In genomic region chr3:14378415-14378814, GRCh38 we compare ENCODE assay signal across 15 cellular contexts. TPM values are rescaled to one million over a fixed set of nuclear protein-coding genes. Genes with fewer than 3 reads are reported as not detected.
DNase-seq lines count a peak whose midpoint lies in the region; ATAC-seq lines count a peak whose summit lies in the region.
"Had no signal": no experiment of that assay in that cellular context is flagged by ENCODE, and none has a peak within 500 bp of the region (broad histone marks: within the 10 kb centered on the region; RNA-seq: fewer than 3 reads in every experiment).

No MANE protein-coding gene starts in this region.

- intact Hi-C loops in naive thymus-derived CD4-positive, alpha-beta T cell (cut with micrococcal nuclease), result loop anchor here in 1 of 2 donors (2.0 kb wide), 1 partner anchor 24 kb away; the partner anchor contains the start of gene SLC6A6

- H3K4me2 ChIP-seq in BLaER1 treated with 17β-estradiol and CSF1 and Interleukin-3, amounts not matched to agents 10 nM and 100 nM, result peak overlapping the region in 10 of 11 experiments; percentile 5 to 89 (median 79); a peak in 17 of 22 replicates

- no peak for DNase-seq in activated CD8-positive, alpha-beta T cell treated with anti-CD3 and anti-CD28 coated beads, Interleukin-2, amount 10 ng/mL, durations not matched to agents 7 days and 5 days
- DNase-seq in naive thymus-derived CD4-positive, alpha-beta T cell, result no peak
- DNase-seq in SK-N-DZ (ENCODE audit: low spot score) (no peak), hepatic stellate cell (ENCODE audit: low spot score) (no peak)
- DNase-seq: BE2C; DMS53; effector CD8-positive, alpha-beta T cell; NCI-H1694; NCI-H510A; PC-3 had no signal

- H3K9me3 Mint-ChIP-seq in activated CD8-positive, alpha-beta T cell treated with anti-CD3 and anti-CD28 coated beads, Interleukin-2, amount 10 ng/mL, durations not matched to agents 7 days and 5 days (ENCODE audit: insufficient read depth), result peaks cover 4% of the 10 kb centered on the region
- H3K9me3 Mint-ChIP-seq in naive thymus-derived CD4-positive, alpha-beta T cell, result peaks cover 0 to 6% (median 0%) of the 10 kb centered on the region in 11 donors

- H3K4me3 Mint-ChIP-seq in activated CD8-positive, alpha-beta T cell treated with anti-CD3 and anti-CD28 coated beads, Interleukin-2, amount 10 ng/mL, durations not matched to agents 7 days and 5 days, result no peak overlapping the region
- no peak overlapping the region for H3K4me3 Mint-ChIP-seq in naive thymus-derived CD4-positive, alpha-beta T cell

- H3K9ac ChIP-seq in BLaER1 treated with 17β-estradiol and CSF1 and Interleukin-3, amounts not matched to agents 10 nM and 100 nM, result peak overlapping the region in 10 of 11 experiments; percentile 0 to 72 (median 50); a peak in 13 of 22 replicates

- H3K27me3 Mint-ChIP-seq in activated CD8-positive, alpha-beta T cell treated with anti-CD3 and anti-CD28 coated beads, Interleukin-2, amount 10 ng/mL, durations not matched to agents 7 days and 5 days (ENCODE audit: low read depth), result peaks cover 2% of the 10 kb centered on the region
- peaks cover 0 to 2% (median 0%) of the 10 kb centered on the region in 5 donors for H3K27me3 Mint-ChIP-seq in naive thymus-derived CD4-positive, alpha-beta T cell

- no peaks in the 10 kb centered on the region for H3K36me3 ChIP-seq in BLaER1 treated with 17β-estradiol and CSF1 and Interleukin-3, amounts not matched to agents 10 nM and 100 nM
- no peaks in the 10 kb centered on the region for H3K36me3 ChIP-seq in naive thymus-derived CD4-positive, alpha-beta T cell (ENCODE audit: control insufficient read depth in 2 of 3, insufficient read depth in 3 of 3, low read length in 3 of 3)
- H3K36me3 ChIP-seq: BE2C, cardiac muscle cell had no signal

- no peaks in the 10 kb centered on the region for H3K36me3 Mint-ChIP-seq in activated CD8-positive, alpha-beta T cell treated with anti-CD3 and anti-CD28 coated beads, Interleukin-2, amount 10 ng/mL, durations not matched to agents 7 days and 5 days (ENCODE audit: low read depth)
- H3K36me3 Mint-ChIP-seq in naive thymus-derived CD4-positive, alpha-beta T cell, result peaks cover 0 to 8% (median 0%) of the 10 kb centered on the region in 5 donors

- H4K20me1 ChIP-seq in BLaER1 treated with 17β-estradiol and CSF1 and Interleukin-3, amounts not matched to agents 10 nM and 100 nM, result no peaks in the 10 kb centered on the region

- ATAC-seq in GM21737 (IDR thresholded peaks at IDR 0.05; ENCODE audit: unreplicated experiment), result peak; percentile 8
- no peak for ATAC-seq in activated CD8-positive, alpha-beta T cell treated with anti-CD3 and anti-CD28 coated beads, Interleukin-2, amount 10 ng/mL, durations not matched to agents 7 days and 5 days
- ATAC-seq in naive thymus-derived CD4-positive, alpha-beta T cell, result peak; percentile 47
- no peak for ATAC-seq in GM18519 (IDR thresholded peaks at IDR 0.05; ENCODE audit: low FRiP score, unreplicated experiment)
- ATAC-seq: PC-3, SK-N-SH treated with all-trans-retinoic acid at 6 μM for 48 hours had no signal

- peak overlapping the region in 10 of 11 experiments; percentile 8 to 84 (median 70); a peak in 18 of 22 replicates for H3K27ac ChIP-seq in BLaER1 treated with 17β-estradiol and CSF1 and Interleukin-3, amounts not matched to agents 10 nM and 100 nM
- H3K27ac ChIP-seq in naive thymus-derived CD4-positive, alpha-beta T cell (ENCODE audit: low read depth, low read length), result no peak overlapping the region
- H3K27ac ChIP-seq: cardiac muscle cell had no signal

- peaks cover 0 to 16% (median 7%) of the 10 kb centered on the region in 11 experiments; a peak in 9 of 22 replicates for H3K9me3 ChIP-seq in BLaER1 treated with 17β-estradiol and CSF1 and Interleukin-3, amounts not matched to agents 10 nM and 100 nM (replicated peaks in 1 of 11)
- H3K9me3 ChIP-seq in naive thymus-derived CD4-positive, alpha-beta T cell (ENCODE audit: control insufficient read depth in 2 of 3, low read length in 3 of 3), result no peaks in the 10 kb centered on the region
- H3K9me3 ChIP-seq: BE2C had no signal

- H3K4me1 Mint-ChIP-seq in activated CD8-positive, alpha-beta T cell treated with anti-CD3 and anti-CD28 coated beads, Interleukin-2, amount 10 ng/mL, durations not matched to agents 7 days and 5 days (ENCODE audit: low read depth), result peaks cover 40% of the 10 kb centered on the region
- peaks cover 12 to 19% (median 16%) of the 10 kb centered on the region in 7 donors for H3K4me1 Mint-ChIP-seq in naive thymus-derived CD4-positive, alpha-beta T cell

- H3K27ac Mint-ChIP-seq in activated CD8-positive, alpha-beta T cell treated with anti-CD3 and anti-CD28 coated beads, Interleukin-2, amount 10 ng/mL, durations not matched to agents 7 days and 5 days, result peak overlapping the region; percentile 92
- H3K27ac Mint-ChIP-seq in naive thymus-derived CD4-positive, alpha-beta T cell, result peak overlapping the region in 1 of 9 donors; percentile 26

- POLR2A ChIA-PET in activated CD8-positive, alpha-beta T cell treated with anti-CD3 and anti-CD28 coated beads, Interleukin-2, amount 10 ng/mL, durations not matched to agents 7 days and 5 days (lab: Charles Lee), result interaction anchor here (0.9 to 2.7 kb wide), 4 partner anchors 9 to 53 kb away, joined by 4 to 7 read pairs (median 6); partner anchors contain the start of gene SLC6A6
- POLR2A ChIA-PET in naive thymus-derived CD4-positive, alpha-beta T cell (lab: Charles Lee), result no interaction called here

- H3K4me1 ChIP-seq in BLaER1 treated with 17β-estradiol and CSF1 and Interleukin-3, amounts not matched to agents 10 nM and 100 nM, result peaks cover 10 to 89% (median 48%) of the 10 kb centered on the region in 10 experiments
- peaks cover 11 to 21% of the 10 kb centered on the region in 2 donors for H3K4me1 ChIP-seq in naive thymus-derived CD4-positive, alpha-beta T cell (ENCODE audit: control insufficient read depth in 2 of 2, insufficient read depth in 2 of 2, low read length in 2 of 2)
- H3K4me1 ChIP-seq: BE2C had no signal

- H3K27me3 ChIP-seq in BLaER1 treated with 17β-estradiol and CSF1 and Interleukin-3, amounts not matched to agents 10 nM and 100 nM, result no peaks in the 10 kb centered on the region
- no peaks in the 10 kb centered on the region for H3K27me3 ChIP-seq in naive thymus-derived CD4-positive, alpha-beta T cell (ENCODE audit: control insufficient read depth in 2 of 2, insufficient read depth in 2 of 2, low read length in 2 of 2)
- H3K27me3 ChIP-seq: BE2C, cardiac muscle cell had no signal

- CTCF ChIA-PET in activated CD8-positive, alpha-beta T cell treated with anti-CD3 and anti-CD28 coated beads, Interleukin-2, amount 10 ng/mL, durations not matched to agents 7 days and 5 days (lab: Charles Lee), result interaction anchor here (1.5 kb wide), 1 partner anchor 9 kb away, joined by 6 read pairs; no protein-coding TSS in a partner anchor
- CTCF ChIA-PET in naive thymus-derived CD4-positive, alpha-beta T cell (lab: Charles Lee), result interaction anchor here (1.1 kb wide), 1 partner anchor 117 kb away, joined by 3 read pairs; no protein-coding TSS in a partner anchor

- peak overlapping the region in 2 of 10 experiments; percentile 19 to 31; a peak in 2 of 20 replicates for H3K4me3 ChIP-seq in BLaER1 treated with 17β-estradiol and CSF1 and Interleukin-3, amounts not matched to agents 10 nM and 100 nM
- H3K4me3 ChIP-seq in naive thymus-derived CD4-positive, alpha-beta T cell (ENCODE audit: low read length), result no peak overlapping the region
- H3K4me3 ChIP-seq: cardiac muscle cell had no signal

RNA-seq across cellular contexts. Expression of gene SLC6A6, which starts 24.0 kb away (rescaled TPM):
- 10 to 100 TPM; 36.8 to 37.9 TPM for total RNA-seq in activated CD8-positive, alpha-beta T cell treated with anti-CD3 and anti-CD28 coated beads, Interleukin-2, amount 10 ng/mL, durations not matched to agents 7 days and 5 days
- 10 to 100 TPM; 34.5 to 87.5 (median 35.6) TPM for total RNA-seq in naive thymus-derived CD4-positive, alpha-beta T cell
- polyA plus RNA-seq in naive thymus-derived CD4-positive, alpha-beta T cell, result 1 to 10 TPM; 3.0 to 3.2 TPM
- 23.6 and 27.2 TPM in 2 replicates for polyA plus RNA-seq in SK-N-DZ (2014; cell fraction: cytosol; rRNA removed)
- 49.9 and 68.9 TPM in 2 replicates for polyA plus RNA-seq in SK-N-DZ (2014; cell fraction: nucleus; rRNA removed)

Comparison
In these comparisons a context has a peak if more than half of its experiments do, and no peak if none do; other contexts are left out.
1. ATAC-seq: peak in GM21737 (single experiment) and naive thymus-derived CD4-positive, alpha-beta T cell (single experiment); none in activated CD8-positive, alpha-beta T cell treated with anti-CD3 and anti-CD28 coated beads, Interleukin-2, amount 10 ng/mL, durations not matched to agents 7 days and 5 days (single experiment) and GM18519 (single experiment).